ENCODE assay signal across 1 cellular context in the genomic region with DNA sequence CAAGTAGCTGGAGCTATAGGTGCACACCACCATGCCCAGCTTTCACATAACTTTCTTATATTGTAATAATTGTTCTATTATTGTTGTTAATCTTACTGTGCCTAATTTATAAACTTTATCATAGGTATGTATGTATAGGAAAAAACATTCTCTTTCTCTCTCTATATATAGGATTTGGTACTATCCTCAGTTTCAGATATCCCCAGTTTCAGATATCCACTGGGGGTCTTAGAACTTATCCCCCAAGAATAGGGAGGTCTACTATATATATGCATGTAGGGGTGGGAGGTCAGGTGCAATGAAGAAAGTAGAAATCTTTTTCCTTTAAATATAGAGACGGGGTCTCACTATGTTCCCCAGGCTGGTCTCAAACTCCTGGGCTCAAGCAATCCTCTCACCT.
TF ChIP-seq lines count a peak whose summit lies in the region.

No MANE protein-coding gene starts in this region.

TF ChIP-seq in HepG2, 621 proteins besides CTCF, POLR2A, EP300 and RAD21 (continued from another document):
- TF ChIP-seq MAF1 (CRISPR knock-in tag; IDR thresholded peaks at IDR 0.05; ENCODE audit: borderline replicate concordance) (no peak), ZNF615 (CRISPR knock-in tag; IDR thresholded peaks at IDR 0.05; ENCODE audit: borderline replicate concordance) (0 out of 2 replicates have a peak, but pooled peaks have one; percentile 17), POLR2AphosphoS5 (IDR thresholded peaks at IDR 0.05; ENCODE audit: low read depth, low read length) (peak; percentile 6; the same call in 1 of the 2 replicates), HOXA3 (CRISPR knock-in tag; IDR thresholded peaks at IDR 0.05) (no peak), MBD4 (IDR thresholded peaks at IDR 0.05; ENCODE audit: borderline replicate concordance, low read length) (0 out of 2 replicates have a peak, but pooled peaks have one; percentile 26), ZNF883 (CRISPR knock-in tag; IDR thresholded peaks at IDR 0.05; ENCODE audit: not compliant biosample characterization) (no peak), ARID2 (CRISPR knock-in tag; IDR thresholded peaks at IDR 0.05; ENCODE audit: borderline replicate concordance) (peak; percentile 76; the same call in 1 of the 2 replicates)
- TF ChIP-seq, protein P1, sequence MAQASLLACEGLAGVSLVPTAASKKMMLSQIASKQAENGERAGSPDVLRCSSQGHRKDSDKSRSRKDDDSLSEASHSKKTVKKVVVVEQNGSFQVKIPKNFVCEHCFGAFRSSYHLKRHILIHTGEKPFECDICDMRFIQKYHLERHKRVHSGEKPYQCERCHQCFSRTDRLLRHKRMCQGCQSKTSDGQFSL (CRISPR knock-in tag; IDR thresholded peaks at IDR 0.05), result no peak
- TF ChIP-seq, protein P2, sequence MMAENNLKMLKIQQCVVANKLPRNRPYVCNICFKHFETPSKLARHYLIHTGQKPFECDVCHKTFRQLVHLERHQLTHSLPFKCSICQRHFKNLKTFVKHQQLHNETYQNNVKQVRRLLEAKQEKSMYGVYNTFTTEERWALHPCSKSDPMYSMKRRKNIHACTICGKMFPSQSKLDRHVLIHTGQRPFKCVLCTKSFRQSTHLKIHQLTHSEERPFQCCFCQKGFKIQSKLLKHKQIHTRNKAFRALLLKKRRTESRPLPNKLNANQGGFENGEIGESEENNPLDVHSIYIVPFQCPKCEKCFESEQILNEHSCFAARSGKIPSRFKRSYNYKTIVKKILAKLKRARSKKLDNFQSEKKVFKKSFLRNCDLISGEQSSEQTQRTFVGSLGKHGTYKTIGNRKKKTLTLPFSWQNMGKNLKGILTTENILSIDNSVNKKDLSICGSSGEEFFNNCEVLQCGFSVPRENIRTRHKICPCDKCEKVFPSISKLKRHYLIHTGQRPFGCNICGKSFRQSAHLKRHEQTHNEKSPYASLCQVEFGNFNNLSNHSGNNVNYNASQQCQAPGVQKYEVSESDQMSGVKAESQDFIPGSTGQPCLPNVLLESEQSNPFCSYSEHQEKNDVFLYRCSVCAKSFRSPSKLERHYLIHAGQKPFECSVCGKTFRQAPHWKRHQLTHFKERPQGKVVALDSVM (CRISPR knock-in tag; IDR thresholded peaks at IDR 0.05), result 0 out of 2 replicates have a peak, but pooled peaks have one; percentile 11
- TF ChIP-seq, protein P3, sequence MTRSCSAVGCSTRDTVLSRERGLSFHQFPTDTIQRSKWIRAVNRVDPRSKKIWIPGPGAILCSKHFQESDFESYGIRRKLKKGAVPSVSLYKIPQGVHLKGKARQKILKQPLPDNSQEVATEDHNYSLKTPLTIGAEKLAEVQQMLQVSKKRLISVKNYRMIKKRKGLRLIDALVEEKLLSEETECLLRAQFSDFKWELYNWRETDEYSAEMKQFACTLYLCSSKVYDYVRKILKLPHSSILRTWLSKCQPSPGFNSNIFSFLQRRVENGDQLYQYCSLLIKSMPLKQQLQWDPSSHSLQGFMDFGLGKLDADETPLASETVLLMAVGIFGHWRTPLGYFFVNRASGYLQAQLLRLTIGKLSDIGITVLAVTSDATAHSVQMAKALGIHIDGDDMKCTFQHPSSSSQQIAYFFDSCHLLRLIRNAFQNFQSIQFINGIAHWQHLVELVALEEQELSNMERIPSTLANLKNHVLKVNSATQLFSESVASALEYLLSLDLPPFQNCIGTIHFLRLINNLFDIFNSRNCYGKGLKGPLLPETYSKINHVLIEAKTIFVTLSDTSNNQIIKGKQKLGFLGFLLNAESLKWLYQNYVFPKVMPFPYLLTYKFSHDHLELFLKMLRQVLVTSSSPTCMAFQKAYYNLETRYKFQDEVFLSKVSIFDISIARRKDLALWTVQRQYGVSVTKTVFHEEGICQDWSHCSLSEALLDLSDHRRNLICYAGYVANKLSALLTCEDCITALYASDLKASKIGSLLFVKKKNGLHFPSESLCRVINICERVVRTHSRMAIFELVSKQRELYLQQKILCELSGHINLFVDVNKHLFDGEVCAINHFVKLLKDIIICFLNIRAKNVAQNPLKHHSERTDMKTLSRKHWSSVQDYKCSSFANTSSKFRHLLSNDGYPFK (CRISPR knock-in tag; IDR thresholded peaks at IDR 0.05; ENCODE audit: borderline replicate concordance), result no peak
